ENCODE assay signal across 1 cellular context in the genomic region with DNA sequence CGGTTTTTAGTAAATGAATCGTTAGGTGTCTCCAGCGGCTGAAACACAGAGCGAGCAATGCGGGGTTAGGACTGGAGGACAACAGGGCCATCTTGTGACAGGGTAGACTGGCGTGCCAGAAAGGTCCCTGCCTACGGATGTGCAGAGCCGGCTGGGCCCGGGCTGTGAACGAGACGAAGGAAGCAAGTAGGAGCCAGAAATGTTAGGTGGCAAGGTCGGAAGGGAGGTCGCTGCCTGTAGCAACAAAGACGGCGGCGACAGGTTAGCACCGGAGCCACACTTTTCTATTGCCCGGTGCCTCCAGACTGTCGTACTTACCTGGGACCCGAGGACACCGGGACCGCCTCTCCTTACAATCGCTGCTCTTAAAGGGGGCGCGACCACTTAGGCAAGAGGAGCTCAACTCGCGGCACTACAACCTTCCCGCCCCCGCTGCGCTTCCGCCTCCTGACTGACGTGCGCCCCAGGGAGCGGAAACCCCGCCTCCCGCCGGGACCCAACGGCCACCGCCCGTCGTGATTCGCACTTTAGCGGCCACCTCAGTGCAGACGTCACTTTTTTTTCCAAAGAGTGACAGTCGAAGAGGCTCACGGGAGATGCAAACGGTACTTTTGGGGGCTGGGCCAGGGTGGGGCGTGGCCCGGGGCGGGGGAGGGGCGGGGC.
A peak's percentile ranks its signal among the peaks of the same experiment; 100 is the strongest.
TF ChIP-seq lines count a peak whose summit lies in the region.

A gene with protein sequence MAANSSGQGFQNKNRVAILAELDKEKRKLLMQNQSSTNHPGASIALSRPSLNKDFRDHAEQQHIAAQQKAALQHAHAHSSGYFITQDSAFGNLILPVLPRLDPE (minus strand): TSS at position 449 of the 663 bp plus-strand sequence. CDS start 1,632 bp downstream, outside the sequence.

TF ChIP-seq in HEK293, 187 proteins besides CTCF, POLR2A, EP300 and RAD21 (continued from another document and continues in another):
- TF ChIP-seq, protein P1, sequence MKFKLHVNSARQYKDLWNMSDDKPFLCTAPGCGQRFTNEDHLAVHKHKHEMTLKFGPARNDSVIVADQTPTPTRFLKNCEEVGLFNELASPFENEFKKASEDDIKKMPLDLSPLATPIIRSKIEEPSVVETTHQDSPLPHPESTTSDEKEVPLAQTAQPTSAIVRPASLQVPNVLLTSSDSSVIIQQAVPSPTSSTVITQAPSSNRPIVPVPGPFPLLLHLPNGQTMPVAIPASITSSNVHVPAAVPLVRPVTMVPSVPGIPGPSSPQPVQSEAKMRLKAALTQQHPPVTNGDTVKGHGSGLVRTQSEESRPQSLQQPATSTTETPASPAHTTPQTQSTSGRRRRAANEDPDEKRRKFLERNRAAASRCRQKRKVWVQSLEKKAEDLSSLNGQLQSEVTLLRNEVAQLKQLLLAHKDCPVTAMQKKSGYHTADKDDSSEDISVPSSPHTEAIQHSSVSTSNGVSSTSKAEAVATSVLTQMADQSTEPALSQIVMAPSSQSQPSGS (tag by site-specific recombination; IDR thresholded peaks at IDR 0.05; ENCODE audit: low read depth) = 0 out of 2 replicates have a peak, but pooled peaks have one; percentile 29
- no peak for TF ChIP-seq SCRT1 (tag by site-specific recombination; IDR thresholded peaks at IDR 0.05; ENCODE audit: borderline replicate concordance)
- no peak for TF ChIP-seq REPIN1 (tag by site-specific recombination; IDR thresholded peaks at IDR 0.05; ENCODE audit: low read depth)
- TF ChIP-seq ZNF585B (tag by site-specific recombination; IDR thresholded peaks at IDR 0.05) = no peak
- TF ChIP-seq ZNF600 (tag by site-specific recombination; IDR thresholded peaks at IDR 0.05) = peak; percentile 83
- TF ChIP-seq KLF16 (tag by site-specific recombination; IDR thresholded peaks at IDR 0.05) = peak; percentile 70
- TF ChIP-seq ZNF571 (tag by site-specific recombination; IDR thresholded peaks at IDR 0.05) = no peak
- TF ChIP-seq, protein P2, sequence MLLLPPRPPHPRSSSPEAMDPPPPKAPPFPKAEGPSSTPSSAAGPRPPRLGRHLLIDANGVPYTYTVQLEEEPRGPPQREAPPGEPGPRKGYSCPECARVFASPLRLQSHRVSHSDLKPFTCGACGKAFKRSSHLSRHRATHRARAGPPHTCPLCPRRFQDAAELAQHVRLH (tag by site-specific recombination; IDR thresholded peaks at IDR 0.05) = peak; percentile 63
- no peak for TF ChIP-seq ZNF596 (tag by site-specific recombination; IDR thresholded peaks at IDR 0.05)
- TF ChIP-seq GFI1B (tag by site-specific recombination; IDR thresholded peaks at IDR 0.05) = no peak
- TF ChIP-seq KLF1 (tag by site-specific recombination; IDR thresholded peaks at IDR 0.05) = no peak; the same call in 1 of the 2 replicates
- TF ChIP-seq ZNF335 (tag by site-specific recombination; conservative IDR thresholded peaks at IDR 0.05) = peak; percentile 88
- TF ChIP-seq ZNF76 (tag by site-specific recombination; IDR thresholded peaks at IDR 0.05; ENCODE audit: borderline replicate concordance, low read depth) = peak; percentile 70; the same call in 1 of the 2 replicates
- peak; percentile 95 for TF ChIP-seq GLIS2 (tag by site-specific recombination; IDR thresholded peaks at IDR 0.05)
- TF ChIP-seq ZNF19 (tag by site-specific recombination; IDR thresholded peaks at IDR 0.05; ENCODE audit: low read depth) = no peak
- no peak for TF ChIP-seq ZNF292 (tag by site-specific recombination; IDR thresholded peaks at IDR 0.05; ENCODE audit: borderline replicate concordance, low read depth)
- TF ChIP-seq ZNF24 (tag by site-specific recombination; IDR thresholded peaks at IDR 0.05) = no peak
- TF ChIP-seq ZFHX2 (tag by site-specific recombination; conservative IDR thresholded peaks at IDR 0.05) = peak; percentile 68
- no peak for TF ChIP-seq ZNF394 (tag by site-specific recombination; IDR thresholded peaks at IDR 0.05; ENCODE audit: borderline replicate concordance)
- no peak for TF ChIP-seq ZNF621 (tag by site-specific recombination; IDR thresholded peaks at IDR 0.05)
- no peak for TF ChIP-seq BCL11B (tag by site-specific recombination; IDR thresholded peaks at IDR 0.05; ENCODE audit: low read depth)
- TF ChIP-seq ZNF677 (tag by site-specific recombination; IDR thresholded peaks at IDR 0.05) = no peak
- TF ChIP-seq, protein P3, sequence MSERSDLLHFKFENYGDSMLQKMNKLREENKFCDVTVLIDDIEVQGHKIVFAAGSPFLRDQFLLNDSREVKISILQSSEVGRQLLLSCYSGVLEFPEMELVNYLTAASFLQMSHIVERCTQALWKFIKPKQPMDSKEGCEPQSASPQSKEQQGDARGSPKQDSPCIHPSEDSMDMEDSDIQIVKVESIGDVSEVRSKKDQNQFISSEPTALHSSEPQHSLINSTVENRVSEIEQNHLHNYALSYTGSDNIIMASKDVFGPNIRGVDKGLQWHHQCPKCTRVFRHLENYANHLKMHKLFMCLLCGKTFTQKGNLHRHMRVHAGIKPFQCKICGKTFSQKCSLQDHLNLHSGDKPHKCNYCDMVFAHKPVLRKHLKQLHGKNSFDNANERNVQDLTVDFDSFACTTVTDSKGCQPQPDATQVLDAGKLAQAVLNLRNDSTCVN (tag by site-specific recombination; optimal IDR thresholded peaks at IDR 0.05) = peak; percentile 30
- TF ChIP-seq, protein P4, sequence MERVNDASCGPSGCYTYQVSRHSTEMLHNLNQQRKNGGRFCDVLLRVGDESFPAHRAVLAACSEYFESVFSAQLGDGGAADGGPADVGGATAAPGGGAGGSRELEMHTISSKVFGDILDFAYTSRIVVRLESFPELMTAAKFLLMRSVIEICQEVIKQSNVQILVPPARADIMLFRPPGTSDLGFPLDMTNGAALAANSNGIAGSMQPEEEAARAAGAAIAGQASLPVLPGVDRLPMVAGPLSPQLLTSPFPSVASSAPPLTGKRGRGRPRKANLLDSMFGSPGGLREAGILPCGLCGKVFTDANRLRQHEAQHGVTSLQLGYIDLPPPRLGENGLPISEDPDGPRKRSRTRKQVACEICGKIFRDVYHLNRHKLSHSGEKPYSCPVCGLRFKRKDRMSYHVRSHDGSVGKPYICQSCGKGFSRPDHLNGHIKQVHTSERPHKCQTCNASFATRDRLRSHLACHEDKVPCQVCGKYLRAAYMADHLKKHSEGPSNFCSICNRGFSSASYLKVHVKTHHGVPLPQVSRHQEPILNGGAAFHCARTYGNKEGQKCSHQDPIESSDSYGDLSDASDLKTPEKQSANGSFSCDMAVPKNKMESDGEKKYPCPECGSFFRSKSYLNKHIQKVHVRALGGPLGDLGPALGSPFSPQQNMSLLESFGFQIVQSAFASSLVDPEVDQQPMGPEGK (tag by site-specific recombination; IDR thresholded peaks at IDR 0.05) = peak; percentile 66
- peak; percentile 64 for TF ChIP-seq ZBTB17 (tag by site-specific recombination; IDR thresholded peaks at IDR 0.05)
- no peak for TF ChIP-seq SALL2 (tag by site-specific recombination; IDR thresholded peaks at IDR 0.05; ENCODE audit: borderline replicate concordance)
- TF ChIP-seq ZNF670 (tag by site-specific recombination; IDR thresholded peaks at IDR 0.05; ENCODE audit: low read depth) = no peak
- no peak for TF ChIP-seq MZF1 (tag by site-specific recombination; IDR thresholded peaks at IDR 0.05; ENCODE audit: borderline replicate concordance)
- no peak for TF ChIP-seq ZNF623 (tag by site-specific recombination; IDR thresholded peaks at IDR 0.05)
- TF ChIP-seq, protein P5, sequence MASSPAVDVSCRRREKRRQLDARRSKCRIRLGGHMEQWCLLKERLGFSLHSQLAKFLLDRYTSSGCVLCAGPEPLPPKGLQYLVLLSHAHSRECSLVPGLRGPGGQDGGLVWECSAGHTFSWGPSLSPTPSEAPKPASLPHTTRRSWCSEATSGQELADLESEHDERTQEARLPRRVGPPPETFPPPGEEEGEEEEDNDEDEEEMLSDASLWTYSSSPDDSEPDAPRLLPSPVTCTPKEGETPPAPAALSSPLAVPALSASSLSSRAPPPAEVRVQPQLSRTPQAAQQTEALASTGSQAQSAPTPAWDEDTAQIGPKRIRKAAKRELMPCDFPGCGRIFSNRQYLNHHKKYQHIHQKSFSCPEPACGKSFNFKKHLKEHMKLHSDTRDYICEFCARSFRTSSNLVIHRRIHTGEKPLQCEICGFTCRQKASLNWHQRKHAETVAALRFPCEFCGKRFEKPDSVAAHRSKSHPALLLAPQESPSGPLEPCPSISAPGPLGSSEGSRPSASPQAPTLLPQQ (tag by site-specific recombination; IDR thresholded peaks at IDR 0.05) = peak; percentile 99
- peak; percentile 43; the same call in 1 of the 2 replicates for TF ChIP-seq ZXDB (tag by site-specific recombination; IDR thresholded peaks at IDR 0.05)
- TF ChIP-seq SP2 (tag by site-specific recombination; IDR thresholded peaks at IDR 0.05) = peak; percentile 92
- TF ChIP-seq ZNF155 (tag by site-specific recombination; IDR thresholded peaks at IDR 0.05) = no peak
- 0 out of 2 replicates have a peak, but pooled peaks have one; percentile 33 for TF ChIP-seq ZNF660 (tag by site-specific recombination; IDR thresholded peaks at IDR 0.05)
- 0 out of 2 replicates have a peak, but pooled peaks have one; percentile 46 for TF ChIP-seq ZFP37 (tag by site-specific recombination; IDR thresholded peaks at IDR 0.05)
- TF ChIP-seq ZNF366 (tag by site-specific recombination; conservative IDR thresholded peaks at IDR 0.05) = no peak
- TF ChIP-seq, protein P6, sequence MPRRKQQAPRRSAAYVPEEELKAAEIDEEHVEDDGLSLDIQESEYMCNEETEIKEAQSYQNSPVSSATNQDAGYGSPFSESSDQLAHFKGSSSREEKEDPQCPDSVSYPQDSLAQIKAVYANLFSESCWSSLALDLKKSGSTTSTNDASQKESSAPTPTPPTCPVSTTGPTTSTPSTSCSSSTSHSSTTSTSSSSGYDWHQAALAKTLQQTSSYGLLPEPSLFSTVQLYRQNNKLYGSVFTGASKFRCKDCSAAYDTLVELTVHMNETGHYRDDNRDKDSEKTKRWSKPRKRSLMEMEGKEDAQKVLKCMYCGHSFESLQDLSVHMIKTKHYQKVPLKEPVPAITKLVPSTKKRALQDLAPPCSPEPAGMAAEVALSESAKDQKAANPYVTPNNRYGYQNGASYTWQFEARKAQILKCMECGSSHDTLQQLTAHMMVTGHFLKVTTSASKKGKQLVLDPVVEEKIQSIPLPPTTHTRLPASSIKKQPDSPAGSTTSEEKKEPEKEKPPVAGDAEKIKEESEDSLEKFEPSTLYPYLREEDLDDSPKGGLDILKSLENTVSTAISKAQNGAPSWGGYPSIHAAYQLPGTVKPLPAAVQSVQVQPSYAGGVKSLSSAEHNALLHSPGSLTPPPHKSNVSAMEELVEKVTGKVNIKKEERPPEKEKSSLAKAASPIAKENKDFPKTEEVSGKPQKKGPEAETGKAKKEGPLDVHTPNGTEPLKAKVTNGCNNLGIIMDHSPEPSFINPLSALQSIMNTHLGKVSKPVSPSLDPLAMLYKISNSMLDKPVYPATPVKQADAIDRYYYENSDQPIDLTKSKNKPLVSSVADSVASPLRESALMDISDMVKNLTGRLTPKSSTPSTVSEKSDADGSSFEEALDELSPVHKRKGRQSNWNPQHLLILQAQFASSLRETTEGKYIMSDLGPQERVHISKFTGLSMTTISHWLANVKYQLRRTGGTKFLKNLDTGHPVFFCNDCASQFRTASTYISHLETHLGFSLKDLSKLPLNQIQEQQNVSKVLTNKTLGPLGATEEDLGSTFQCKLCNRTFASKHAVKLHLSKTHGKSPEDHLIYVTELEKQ (tag by site-specific recombination; IDR thresholded peaks at IDR 0.05; ENCODE audit: borderline replicate concordance) = 0 out of 2 replicates have a peak, but pooled peaks have one; percentile 10
- TF ChIP-seq TCF7L2 (IDR thresholded peaks at IDR 0.05; ENCODE audit: borderline replicate concordance, low read depth, low read length) = no peak
- no peak for TF ChIP-seq ZNF274 (IDR thresholded peaks at IDR 0.05; ENCODE audit: low read length)
- TF ChIP-seq ZNF274 (tag by site-specific recombination; IDR thresholded peaks at IDR 0.05; ENCODE audit: borderline replicate concordance) = no peak
- no peak for TF ChIP-seq ZNF202 (tag by site-specific recombination; IDR thresholded peaks at IDR 0.05; ENCODE audit: borderline replicate concordance)
- no peak for TF ChIP-seq ZNF37A (tag by site-specific recombination; IDR thresholded peaks at IDR 0.05)
- TF ChIP-seq ZNF2 (tag by site-specific recombination; IDR thresholded peaks at IDR 0.05) = 0 out of 2 replicates have a peak, but pooled peaks have one; percentile 43
- TF ChIP-seq, protein P7, sequence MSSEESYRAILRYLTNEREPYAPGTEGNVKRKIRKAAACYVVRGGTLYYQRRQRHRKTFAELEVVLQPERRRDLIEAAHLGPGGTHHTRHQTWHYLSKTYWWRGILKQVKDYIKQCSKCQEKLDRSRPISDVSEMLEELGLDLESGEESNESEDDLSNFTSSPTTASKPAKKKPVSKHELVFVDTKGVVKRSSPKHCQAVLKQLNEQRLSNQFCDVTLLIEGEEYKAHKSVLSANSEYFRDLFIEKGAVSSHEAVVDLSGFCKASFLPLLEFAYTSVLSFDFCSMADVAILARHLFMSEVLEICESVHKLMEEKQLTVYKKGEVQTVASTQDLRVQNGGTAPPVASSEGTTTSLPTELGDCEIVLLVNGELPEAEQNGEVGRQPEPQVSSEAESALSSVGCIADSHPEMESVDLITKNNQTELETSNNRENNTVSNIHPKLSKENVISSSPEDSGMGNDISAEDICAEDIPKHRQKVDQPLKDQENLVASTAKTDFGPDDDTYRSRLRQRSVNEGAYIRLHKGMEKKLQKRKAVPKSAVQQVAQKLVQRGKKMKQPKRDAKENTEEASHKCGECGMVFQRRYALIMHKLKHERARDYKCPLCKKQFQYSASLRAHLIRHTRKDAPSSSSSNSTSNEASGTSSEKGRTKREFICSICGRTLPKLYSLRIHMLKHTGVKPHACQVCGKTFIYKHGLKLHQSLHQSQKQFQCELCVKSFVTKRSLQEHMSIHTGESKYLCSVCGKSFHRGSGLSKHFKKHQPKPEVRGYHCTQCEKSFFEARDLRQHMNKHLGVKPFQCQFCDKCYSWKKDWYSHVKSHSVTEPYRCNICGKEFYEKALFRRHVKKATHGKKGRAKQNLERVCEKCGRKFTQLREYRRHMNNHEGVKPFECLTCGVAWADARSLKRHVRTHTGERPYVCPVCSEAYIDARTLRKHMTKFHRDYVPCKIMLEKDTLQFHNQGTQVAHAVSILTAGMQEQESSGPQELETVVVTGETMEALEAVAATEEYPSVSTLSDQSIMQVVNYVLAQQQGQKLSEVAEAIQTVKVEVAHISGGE (tag by site-specific recombination; conservative IDR thresholded peaks at IDR 0.05; ENCODE audit: low read depth) = peak; percentile 80
- peak; percentile 77 for TF ChIP-seq KLF9 (tag by site-specific recombination; IDR thresholded peaks at IDR 0.05; ENCODE audit: low read depth)
- TF ChIP-seq ZNF501 (tag by site-specific recombination; IDR thresholded peaks at IDR 0.05) = peak; percentile 86
- peak; percentile 76 for TF ChIP-seq ZBTB48 (tag by site-specific recombination; IDR thresholded peaks at IDR 0.05)
- no peak for TF ChIP-seq RBAK (tag by site-specific recombination; IDR thresholded peaks at IDR 0.05)
- TF ChIP-seq ZNF184 (tag by site-specific recombination; IDR thresholded peaks at IDR 0.05) = no peak
- TF ChIP-seq SP7 (tag by site-specific recombination; IDR thresholded peaks at IDR 0.05) = peak; percentile 69
- no peak for TF ChIP-seq ZNF175 (tag by site-specific recombination; IDR thresholded peaks at IDR 0.05)
- TF ChIP-seq GLIS1 (tag by site-specific recombination; IDR thresholded peaks at IDR 0.05) = peak; percentile 86
